19 cellular contexts compared by ENCODE assay signal in the genomic region with DNA sequence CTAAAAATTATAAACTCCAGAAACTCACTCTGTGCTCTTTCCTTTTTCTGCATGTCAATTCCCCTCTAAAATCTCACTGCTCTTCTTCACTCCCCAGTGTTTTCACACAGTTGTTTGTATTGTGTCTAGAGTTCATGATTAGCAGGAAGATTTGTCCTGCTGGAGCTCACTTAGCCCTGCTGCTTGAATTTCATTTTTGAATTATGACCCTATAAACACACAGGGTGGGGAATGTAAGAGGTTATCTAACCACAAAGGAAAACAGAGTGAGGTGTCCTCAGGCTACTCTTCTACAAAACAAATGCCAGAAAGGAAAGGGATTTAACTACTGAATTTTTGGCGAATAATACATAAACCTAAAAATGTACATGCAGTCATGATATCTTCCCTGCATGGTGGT.
"Had no signal": no experiment of that assay in that cellular context is flagged by ENCODE, and none has a peak within 500 bp of the region (broad histone marks: within the 10 kb centered on the region; RNA-seq: fewer than 3 reads in every experiment).

No MANE protein-coding gene starts in this region.

- DNase-seq: activated B cell treated with CpG ODN at 0.5 μM for 24 hours; activated CD4-positive, alpha-beta T cell treated with anti-CD3 and anti-CD28 coated beads for 36 hours; activated CD4-positive, alpha-beta T cell treated with anti-CD3 and anti-CD28 coated beads, Interleukin-2, amount 50 U/mL, for 48 hours; activated CD8-positive, alpha-beta memory T cell treated with anti-CD3 and anti-CD28 coated beads, Interleukin-2, amount 50 U/mL, for 48 hours; activated naive CD4-positive, alpha-beta T cell; activated T-cell treated with anti-CD3 and anti-CD28 coated beads, Interleukin-2, amount 50 U/mL, for 4 hours; adrenal gland; central memory CD4-positive, alpha-beta T cell; dermis blood vessel endothelial cell; effector memory CD4-positive, alpha-beta T cell; foreskin melanocyte; glutamatergic neuron; hippocampal formation; pancreas; stimulated activated CD4-positive, alpha-beta T cell treated with anti-CD3 and anti-CD28 coated beads, Interleukin-2, amount 100 ng/mL, for 24 hours; stimulated activated naive CD8-positive, alpha-beta T cell treated with anti-CD3 and anti-CD28 coated beads, Interleukin-15, amount 100 ng/mL, for 72 hours; tibial artery had no signal

- FAIRE-seq: astrocyte, endothelial cell of umbilical vein, pancreas had no signal
